ENCODE assay signal across 31 cellular contexts in the genomic region with DNA sequence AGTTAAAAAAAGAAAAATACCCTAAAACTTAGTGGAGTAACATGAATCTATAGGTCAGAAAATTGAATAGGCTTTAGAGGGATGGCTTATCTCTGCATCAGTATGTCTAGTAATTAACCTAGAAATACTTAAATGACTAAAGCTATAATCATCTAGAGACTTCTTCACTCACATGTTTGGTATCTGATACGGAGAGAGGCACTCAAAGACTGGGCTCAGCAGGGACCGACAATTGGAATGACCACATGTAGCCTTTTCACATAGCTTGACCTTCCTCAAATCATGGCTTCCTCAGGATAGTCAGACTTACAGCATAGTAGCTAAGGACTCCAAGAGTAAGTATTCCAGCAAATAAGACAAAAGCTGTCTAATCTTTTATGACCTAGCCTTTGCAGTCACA.
"Had no signal": no experiment of that assay in that cellular context is flagged by ENCODE, and none has a peak within 500 bp of the region (broad histone marks: within the 10 kb centered on the region; RNA-seq: fewer than 3 reads in every experiment).

No MANE protein-coding gene starts in this region.

- H3K4me1 ChIP-seq: body of pancreas, esophagus squamous epithelium had no signal

- H3K4me1 Mint-ChIP-seq: activated CD4-positive, alpha-beta memory T cell treated with anti-CD3 and anti-CD28 coated beads, Interleukin-2, amount 10 ng/mL, durations not matched to agents 7 days and 5 days; activated CD4-positive, alpha-beta T cell treated with anti-CD3 and anti-CD28 coated beads for 36 hours; activated CD4-positive, alpha-beta T cell treated with anti-CD3 and anti-CD28 coated beads, Interleukin-2, amount 10 ng/mL, durations not matched to agents 24 days and 14 days; activated T-helper 17 cell treated with anti-CD3 and anti-CD28 coated beads, Interleukin-2, amount 50 U/mL, for 72 hours; T-helper 17 cell had no signal

- H3K4me3 ChIP-seq: body of pancreas, esophagus squamous epithelium had no signal

- H3K36me3 ChIP-seq: esophagus squamous epithelium had no signal

- H3K27me3 ChIP-seq: body of pancreas, esophagus squamous epithelium had no signal

- H3K9me3 ChIP-seq: body of pancreas, esophagus squamous epithelium had no signal

- DNase-seq: activated CD4-positive, alpha-beta memory T cell treated with anti-CD3 and anti-CD28 coated beads, Interleukin-2, amount 10 ng/mL, durations not matched to agents 7 days and 5 days; activated CD4-positive, alpha-beta T cell treated with anti-CD3 and anti-CD28 coated beads for 36 hours; activated CD4-positive, alpha-beta T cell treated with anti-CD3 and anti-CD28 coated beads, Interleukin-2, amount 10 ng/mL, durations not matched to agents 24 days and 14 days; activated CD4-positive, alpha-beta T cell treated with anti-CD3 and anti-CD28 coated beads, Interleukin-2, amount 50 U/mL, for 4 hours; activated CD4-positive, CD25-positive, alpha-beta regulatory T cell; activated CD4-positive, CD25-positive, alpha-beta regulatory T cell treated with anti-CD3 and anti-CD28 coated beads, Interleukin-2, amount 50 U/mL, for 72 hours; activated CD8-positive, alpha-beta memory T cell treated with anti-CD3 and anti-CD28 coated beads, Interleukin-2, amount 50 U/mL, for 48 hours; activated effector memory CD4-positive, alpha-beta T cell treated with Interleukin-2 at 50 U/mL for 16 hours; activated gamma-delta T cell treated with Interleukin-2 at 50 U/mL for 16 hours; activated naive CD4-positive, alpha-beta T cell treated with anti-CD3 and anti-CD28 coated beads, Interleukin-2, amount 50 U/mL, for 16 hours; activated naive CD4-positive, alpha-beta T cell treated with Interleukin-2 at 50 U/mL for 16 hours; activated T-cell treated with anti-CD3 and anti-CD28 coated beads for 4 hours; activated T-cell treated with anti-CD3 and anti-CD28 coated beads, Interleukin-2, amount 50 U/mL, for 24 hours; amygdala; aorta; body of pancreas; caudate nucleus; cortex of kidney; dermis blood vessel endothelial cell; effector CD4-positive, alpha-beta T cell; effector memory CD8-positive, alpha-beta T cell; esophagus squamous epithelium; foreskin melanocyte; head of caudate nucleus; T-helper 1 cell; T-helper 17 cell; T1000 had no signal

- H3K27me3 Mint-ChIP-seq: activated CD4-positive, alpha-beta T cell treated with anti-CD3 and anti-CD28 coated beads for 36 hours; activated CD4-positive, alpha-beta T cell treated with anti-CD3 and anti-CD28 coated beads, Interleukin-2, amount 10 ng/mL, durations not matched to agents 24 days and 14 days; activated T-cell treated with anti-CD3 and anti-CD28 coated beads, Interleukin-2, amount 50 U/mL, for 24 hours; activated T-helper 17 cell treated with anti-CD3 and anti-CD28 coated beads, Interleukin-2, amount 50 U/mL, for 72 hours; effector memory CD8-positive, alpha-beta T cell; T-helper 17 cell had no signal

- H3K9me3 Mint-ChIP-seq: activated CD4-positive, alpha-beta memory T cell treated with anti-CD3 and anti-CD28 coated beads, Interleukin-2, amount 10 ng/mL, durations not matched to agents 7 days and 5 days; activated T-cell treated with anti-CD3 and anti-CD28 coated beads, Interleukin-2, amount 50 U/mL, for 24 hours; T-helper 2 cell treated with Interferon-gamma antibody and Interleukin-4, amounts not matched to agents 5 μg/mL and 100 μg/mL, for 36 hours had no signal

- H3K27ac Mint-ChIP-seq: activated CD4-positive, alpha-beta memory T cell treated with anti-CD3 and anti-CD28 coated beads, Interleukin-2, amount 10 ng/mL, durations not matched to agents 7 days and 5 days; activated CD4-positive, alpha-beta T cell treated with anti-CD3 and anti-CD28 coated beads for 36 hours; activated CD4-positive, alpha-beta T cell treated with anti-CD3 and anti-CD28 coated beads, Interleukin-2, amount 10 ng/mL, durations not matched to agents 24 days and 14 days; activated naive CD8-positive, alpha-beta T cell; activated T-cell treated with anti-CD3 and anti-CD28 coated beads, Interleukin-2, amount 50 U/mL, for 24 hours; activated T-helper 17 cell treated with anti-CD3 and anti-CD28 coated beads, Interleukin-2, amount 50 U/mL, for 72 hours; effector memory CD8-positive, alpha-beta T cell; T-helper 17 cell; T-helper 2 cell treated with Interferon-gamma antibody and Interleukin-4, amounts not matched to agents 5 μg/mL and 100 μg/mL, for 36 hours had no signal

- H3K4me3 Mint-ChIP-seq: activated CD4-positive, alpha-beta memory T cell treated with anti-CD3 and anti-CD28 coated beads, Interleukin-2, amount 10 ng/mL, durations not matched to agents 7 days and 5 days; activated CD4-positive, alpha-beta T cell treated with anti-CD3 and anti-CD28 coated beads for 36 hours; activated CD4-positive, alpha-beta T cell treated with anti-CD3 and anti-CD28 coated beads, Interleukin-2, amount 10 ng/mL, durations not matched to agents 24 days and 14 days; activated naive CD8-positive, alpha-beta T cell; activated T-cell treated with anti-CD3 and anti-CD28 coated beads, Interleukin-2, amount 50 U/mL, for 24 hours; activated T-helper 17 cell treated with anti-CD3 and anti-CD28 coated beads, Interleukin-2, amount 50 U/mL, for 72 hours; effector memory CD8-positive, alpha-beta T cell; T-helper 17 cell; T-helper 2 cell treated with Interferon-gamma antibody and Interleukin-4, amounts not matched to agents 5 μg/mL and 100 μg/mL, for 36 hours had no signal

- ATAC-seq: activated CD4-positive, alpha-beta T cell treated with anti-CD3 and anti-CD28 coated beads for 36 hours; activated T-helper 17 cell treated with anti-CD3 and anti-CD28 coated beads, Interleukin-2, amount 50 U/mL, for 72 hours; body of pancreas; effector memory CD8-positive, alpha-beta T cell; T-helper 17 cell had no signal

- H3K27ac ChIP-seq: body of pancreas, epithelial cell of prostate, esophagus squamous epithelium had no signal
